8 cellular contexts compared by ENCODE assay signal in the genomic region with DNA sequence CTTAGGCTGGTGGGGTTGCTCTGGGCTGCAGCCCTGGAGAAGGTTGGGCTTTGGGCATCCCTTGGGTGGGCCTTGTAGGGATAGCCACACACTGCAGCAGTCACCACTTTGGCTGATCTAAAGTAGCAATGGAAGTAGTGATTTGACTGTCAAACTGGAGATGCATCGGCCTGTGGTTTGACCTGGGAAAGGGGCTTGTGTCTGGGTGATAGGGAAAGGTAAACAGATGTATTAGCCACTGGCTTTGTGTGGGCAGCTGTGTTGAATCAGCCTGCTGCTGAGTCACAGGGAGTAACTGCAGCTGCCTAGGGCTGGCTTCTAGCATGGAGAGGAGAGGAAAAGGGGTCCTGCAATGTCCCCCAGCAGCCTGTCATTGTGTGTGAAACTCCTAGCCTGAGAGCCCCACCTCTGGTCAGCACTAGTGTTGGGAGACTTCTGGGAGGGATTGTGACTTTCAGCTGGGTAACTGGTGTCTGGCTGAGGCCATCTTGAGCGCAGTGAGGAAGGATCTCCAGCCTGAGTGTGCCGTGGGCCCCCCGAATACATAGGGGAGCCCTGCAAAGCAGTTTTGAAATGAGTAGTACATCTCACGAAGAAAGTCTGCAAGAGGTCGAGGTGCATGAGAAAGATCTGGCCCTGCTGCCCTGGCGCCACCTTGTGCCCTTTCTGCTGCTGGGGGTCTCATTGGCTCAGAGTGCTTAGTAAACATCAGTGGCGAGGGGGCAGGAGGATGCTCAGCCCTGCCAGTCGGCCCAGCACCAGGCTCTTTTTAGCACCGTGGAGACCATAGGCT.
A peak's percentile ranks its signal among the peaks of the same experiment; 100 is the strongest.
DNase-seq lines count a peak whose midpoint lies in the region; ATAC-seq and TF ChIP-seq lines count a peak whose summit lies in the region.

No MANE protein-coding gene starts in this region.

- no peaks in the 10 kb centered on the region for H3K36me3 Mint-ChIP-seq in activated CD8-positive, alpha-beta memory T cell treated with anti-CD3 and anti-CD28 coated beads, Interleukin-2, amount 10 ng/mL, durations not matched to agents 7 days and 5 days

- peak overlapping the region; percentile 11 for H3K27ac Mint-ChIP-seq in activated CD8-positive, alpha-beta memory T cell treated with anti-CD3 and anti-CD28 coated beads, Interleukin-2, amount 10 ng/mL, durations not matched to agents 7 days and 5 days

- no peak for TF ChIP-seq CTCF in astrocyte of the spinal cord (IDR thresholded peaks at IDR 0.05; ENCODE audit: low read depth, low read length)

- H3K27me3 Mint-ChIP-seq in activated CD8-positive, alpha-beta memory T cell treated with anti-CD3 and anti-CD28 coated beads, Interleukin-2, amount 10 ng/mL, durations not matched to agents 7 days and 5 days, result no peaks in the 10 kb centered on the region

- CTCF ChIA-PET in activated CD8-positive, alpha-beta memory T cell treated with anti-CD3 and anti-CD28 coated beads, Interleukin-2, amount 10 ng/mL, durations not matched to agents 7 days and 5 days (lab: Charles Lee), result interaction anchor here (0.7 kb wide), 1 partner anchor 1841 kb away, joined by 4 read pairs; no protein-coding TSS in a partner anchor

- peaks cover 16% of the 10 kb centered on the region for H3K4me1 Mint-ChIP-seq in activated CD8-positive, alpha-beta memory T cell treated with anti-CD3 and anti-CD28 coated beads, Interleukin-2, amount 10 ng/mL, durations not matched to agents 7 days and 5 days

- no peak overlapping the region for H3K4me3 ChIP-seq in astrocyte of the spinal cord (ENCODE audit: low read depth, low read length)
- no peak overlapping the region for H3K4me3 ChIP-seq in skeletal muscle cell (ENCODE audit: low read depth, low read length)

- peak; percentile 51 for DNase-seq in activated CD8-positive, alpha-beta memory T cell treated with anti-CD3 and anti-CD28 coated beads, Interleukin-2, amount 10 ng/mL, durations not matched to agents 7 days and 5 days
- no peak for DNase-seq in activated CD8-positive, alpha-beta memory T cell treated with anti-CD3 and anti-CD28 coated beads, Interleukin-2, amount 50 U/mL, for 48 hours
- DNase-seq in astrocyte of the spinal cord (ENCODE audit: low read depth, low spot score), result peak; percentile 91
- peak; percentile 73 for DNase-seq in skeletal muscle cell (ENCODE audit: low read depth)
- DNase-seq in effector CD8-positive, alpha-beta T cell (lab: John Stamatoyannopoulos, UW), result no peak
- no peak for DNase-seq in SIG-M5 (lab: John Stamatoyannopoulos, UW)
- DNase-seq in GM19238 (ENCODE audit: insufficient read length, low spot score), result no peak

- in situ Hi-C loops in astrocyte of the spinal cord (cut with HindIII; ENCODE audit: low sequenced_read_pairs), result no loop called here

- H3K4me3 Mint-ChIP-seq in activated CD8-positive, alpha-beta memory T cell treated with anti-CD3 and anti-CD28 coated beads, Interleukin-2, amount 10 ng/mL, durations not matched to agents 7 days and 5 days, result no peak overlapping the region

- no peaks in the 10 kb centered on the region for H3K9me3 Mint-ChIP-seq in activated CD8-positive, alpha-beta memory T cell treated with anti-CD3 and anti-CD28 coated beads, Interleukin-2, amount 10 ng/mL, durations not matched to agents 7 days and 5 days (ENCODE audit: low read depth)

- peak; percentile 70 for ATAC-seq in activated CD8-positive, alpha-beta memory T cell treated with anti-CD3 and anti-CD28 coated beads, Interleukin-2, amount 10 ng/mL, durations not matched to agents 7 days and 5 days
- ATAC-seq in HG03095 (IDR thresholded peaks at IDR 0.05; ENCODE audit: unreplicated experiment), result peak; percentile 78

Comparison
In these comparisons a context has a peak if more than half of its experiments do, and no peak if none do; other contexts are left out.
1. DNase-seq: peak in activated CD8-positive, alpha-beta memory T cell treated with anti-CD3 and anti-CD28 coated beads, Interleukin-2, amount 10 ng/mL, durations not matched to agents 7 days and 5 days (single experiment), astrocyte of the spinal cord (single experiment) and skeletal muscle cell (single experiment); none in activated CD8-positive, alpha-beta memory T cell treated with anti-CD3 and anti-CD28 coated beads, Interleukin-2, amount 50 U/mL, for 48 hours (single experiment), effector CD8-positive, alpha-beta T cell (single experiment), SIG-M5 (single experiment) and GM19238 (single experiment).